23 cellular contexts compared by ENCODE assay signal in genomic region chr4:42845586-42845985, GRCh38. TPM values are rescaled to one million over a fixed set of nuclear protein-coding genes. Genes with fewer than 3 reads are reported as not detected.
"Had no signal": no experiment of that assay in that cellular context is flagged by ENCODE, and none has a peak within 500 bp of the region (broad histone marks: within the 10 kb centered on the region; RNA-seq: fewer than 3 reads in every experiment).

No MANE protein-coding gene starts in this region.

- ATAC-seq: activated T-cell treated with anti-CD3 and anti-CD28 coated beads, Interleukin-2, amount 50 U/mL, for 4 hours had no signal

- H2AFZ ChIP-seq: PC-9 had no signal

- DNase-seq: activated CD4-positive, alpha-beta memory T cell treated with anti-CD3 and anti-CD28 coated beads for 36 hours; activated CD4-positive, alpha-beta T cell treated with anti-CD3 and anti-CD28 coated beads, Interleukin-2, amount 10 ng/mL, durations not matched to agents 7 days and 5 days; activated CD4-positive, CD25-positive, alpha-beta regulatory T cell; activated CD8-positive, alpha-beta memory T cell treated with anti-CD3 and anti-CD28 coated beads for 24 hours; activated effector memory CD4-positive, alpha-beta T cell treated with anti-CD3 and anti-CD28 coated beads, Interleukin-2, amount 50 U/mL, for 16 hours; activated naive CD4-positive, alpha-beta T cell treated with Interleukin-2 at 50 U/mL for 16 hours; activated T-cell treated with anti-CD3 and anti-CD28 coated beads, Interleukin-2, amount 50 U/mL, for 4 hours; amygdala; cerebellar nuclear complex; MG63; NCI-H1105; NCI-H1436; NCI-H1694 treated with DMSO at 0.1 percent for 48 hours; NCI-H2029 treated with DMSO at 0.1 percent for 48 hours; NCI-H446; NCI-H524; PC-9; SHP77 treated with DMSO at 0.1 percent for 48 hours; T-helper 9 cell had no signal

- H3K27me3 ChIP-seq: cardiac muscle cell had no signal

- H3K27ac ChIP-seq: cardiac muscle cell, PC-9, VCaP had no signal

- H3K4me3 ChIP-seq: cardiac muscle cell, MG63, PC-9 had no signal

- H3K4me2 ChIP-seq: PC-9 had no signal

- H3K36me3 ChIP-seq: cardiac muscle cell, MG63 had no signal

RNA-seq across cellular contexts. Expression of gene GRXCR1, which starts 46.9 kb away (rescaled TPM):
- total RNA-seq: activated CD4-positive, alpha-beta memory T cell treated with anti-CD3 and anti-CD28 coated beads for 36 hours; activated CD4-positive, alpha-beta T cell treated with anti-CD3 and anti-CD28 coated beads, Interleukin-2, amount 10 ng/mL, durations not matched to agents 7 days and 5 days; activated T-cell treated with anti-CD3 and anti-CD28 coated beads, Interleukin-2, amount 50 U/mL, for 4 hours; astrocyte; cardiac muscle cell; PC-9; SK-MEL-5 had no signal
- polyA plus RNA-seq: cardiac muscle cell had no signal
